ENCODE assay signal across 16 cellular contexts in genomic region chr2:105519516-105519915, GRCh38.
DNase-seq lines count a peak whose midpoint lies in the region; ATAC-seq and TF ChIP-seq lines count a peak whose summit lies in the region.
"Had no signal": no experiment of that assay in that cellular context is flagged by ENCODE, and none has a peak within 500 bp of the region (broad histone marks: within the 10 kb centered on the region; RNA-seq: fewer than 3 reads in every experiment).

No MANE protein-coding gene starts in this region.

- H3K4me2 ChIP-seq in PC-3 (ENCODE audit: low read length), result no peak overlapping the region
- H3K4me2 ChIP-seq: KMS-11 had no signal

- no peak overlapping the region for H2AFZ ChIP-seq in PC-3 (ENCODE audit: low read length)

- intact Hi-C loops in heart left ventricle (cut with DNase I) (loop anchor here in 6 of 10 donors (2.0 to 10.0 kb wide), 5 partner anchors 82 to 152 kb away; no protein-coding TSS in a partner anchor), Right ventricle myocardium inferior (cut with DNase I) (no loop called here), PC-3 (cut with micrococcal nuclease) (no loop called here), spleen (cut with DNase I; ENCODE audit: low total_unique reads) (no loop called here), stomach (cut with DNase I; ENCODE audit: low total_unique reads) (no loop called here)

- no peaks in the 10 kb centered on the region for H4K20me1 ChIP-seq in PC-3 (ENCODE audit: low read length)

- TF ChIP-seq CTCF in heart left ventricle (IDR thresholded peaks at IDR 0.05) (no peak), PC-3 (conservative IDR thresholded peaks at IDR 0.05; ENCODE audit: low read depth, low read length) (0 out of 2 replicates have a peak, but pooled peaks have one; percentile 18), spleen (IDR thresholded peaks at IDR 0.05 in 8 of 11, conservative IDR thresholded peaks at IDR 0.05 in 3 of 11) (no peak), stomach (IDR thresholded peaks at IDR 0.05) (no peak)

- no peaks in the 10 kb centered on the region for H3K79me2 ChIP-seq in PC-3 (ENCODE audit: low read length)

- 67 to 82% (median 70%) methylated on average over 3 of the region's 3 CpGs for WGBS in heart left ventricle, 4 donors
- 51 to 85% (median 70%) methylated on average over 3 of the region's 3 CpGs for WGBS in spleen, 5 donors
- WGBS in stomach, 5 donors, result 46 to 85% (median 52%) methylated on average over 3 of the region's 3 CpGs

- no TSS peak for BruUV-seq in PC-3 (replicated peaks; lab: Mats Ljungman, UMichigan)

- peaks cover 0 to 53% (median 24%) of the 10 kb centered on the region in 12 donors for H3K4me1 ChIP-seq in heart left ventricle
- H3K4me1 ChIP-seq in PC-3 (ENCODE audit: insufficient read depth, low read length), result no peaks in the 10 kb centered on the region
- H3K4me1 ChIP-seq in spleen, result peaks cover 0 to 7% (median 0%) of the 10 kb centered on the region in 6 donors
- peaks cover 24 to 43% (median 40%) of the 10 kb centered on the region in 4 donors for H3K4me1 ChIP-seq in stomach
- H3K4me1 ChIP-seq: Caco-2 had no signal

- ATAC-seq in heart left ventricle (no peak), Right ventricle myocardium inferior (no peak), PC-3 (peak; percentile 34; the same call in 1 of the 2 replicates)
- ATAC-seq: SK-N-SH treated with all-trans-retinoic acid at 6 μM for 48 hours had no signal

- no peak for TF ChIP-seq EP300 in stomach (IDR thresholded peaks at IDR 0.05)

- H3K9ac ChIP-seq in PC-3 (ENCODE audit: low read length), result no peak overlapping the region
- H3K9ac ChIP-seq: KMS-11 had no signal

- H3K4me3 ChIP-seq in heart left ventricle (no peak overlapping the region), PC-3 (ENCODE audit: low read length) (no peak overlapping the region), spleen (no peak overlapping the region), stomach (no peak overlapping the region)

- no peak for TF ChIP-seq POLR2A in heart left ventricle (IDR thresholded peaks at IDR 0.05)
- TF ChIP-seq POLR2A in spleen (IDR thresholded peaks at IDR 0.05), result no peak
- TF ChIP-seq POLR2A in stomach (IDR thresholded peaks at IDR 0.05), result no peak

- CTCF ChIA-PET in PC-3 (lab: Charles Lee), result interaction anchor here (0.8 kb wide), 1 partner anchor 122 kb away, joined by 14 read pairs; no protein-coding TSS in a partner anchor

- DNase-seq in heart left ventricle (no peak), Right ventricle myocardium inferior (ENCODE audit: missing footprints) (no peak), PC-3 (no peak), fibroblast of peridontal ligament (ENCODE audit: extremely low read depth) (peak; percentile 52), spleen (no peak), A172 (ENCODE audit: low spot score) (no peak), NCI-H1694 (lab: John Stamatoyannopoulos, UW) (no peak), stomach (no peak)
- DNase-seq: DMS153, NCI-H1105 treated with DMSO at 0.1 percent for 48 hours, NCI-H187 treated with DMSO at 0.1 percent for 48 hours, NCI-H2171, NCI-H510A had no signal

- H3K27me3 ChIP-seq in heart left ventricle (no peaks in the 10 kb centered on the region), PC-3 (ENCODE audit: low read length) (no peaks in the 10 kb centered on the region), spleen (replicated peaks in 1 of 7) (peaks cover 0 to 10% (median 0%) of the 10 kb centered on the region in 7 donors), stomach (no peaks in the 10 kb centered on the region)

- no peaks in the 10 kb centered on the region for H3K9me2 ChIP-seq in PC-3 (replicated peaks; ENCODE audit: low read length)

- H3F3A ChIP-seq in PC-3 (ENCODE audit: low read length, unreplicated experiment), result no peaks in the 10 kb centered on the region

- H3K9me3 ChIP-seq in heart left ventricle (no peaks in the 10 kb centered on the region), PC-3 (ENCODE audit: low read length) (no peaks in the 10 kb centered on the region), spleen (no peaks in the 10 kb centered on the region), stomach (no peaks in the 10 kb centered on the region)
- H3K9me3 ChIP-seq: Caco-2 had no signal

- POLR2A ChIA-PET in PC-3 (lab: Charles Lee; ENCODE audit: unreplicated experiment), result no interaction called here

- H3K36me3 ChIP-seq in heart left ventricle (no peaks in the 10 kb centered on the region), PC-3 (ENCODE audit: low read depth, low read length) (no peaks in the 10 kb centered on the region), spleen (no peaks in the 10 kb centered on the region), stomach (no peaks in the 10 kb centered on the region)

- H3K27ac ChIP-seq in heart left ventricle (peak overlapping the region in 8 of 12 donors; percentile 52 to 93 (median 83)), PC-3 (ENCODE audit: low read length) (no peak overlapping the region), spleen (no peak overlapping the region), stomach (no peak overlapping the region)
- H3K27ac ChIP-seq: KMS-11 had no signal

Comparison
In these comparisons a context has a peak if more than half of its experiments do, and no peak if none do; other contexts are left out.
1. intact Hi-C loops: an anchor here in heart left ventricle (2.0 to 10.0 kb wide); none called in Right ventricle myocardium inferior, PC-3, spleen and stomach.
2. H3K27ac ChIP-seq: peak in heart left ventricle (8 of 12); none in PC-3 (single experiment), spleen (0 of 8) and stomach (0 of 5).